33 cellular contexts compared by ENCODE assay signal in the genomic region with DNA sequence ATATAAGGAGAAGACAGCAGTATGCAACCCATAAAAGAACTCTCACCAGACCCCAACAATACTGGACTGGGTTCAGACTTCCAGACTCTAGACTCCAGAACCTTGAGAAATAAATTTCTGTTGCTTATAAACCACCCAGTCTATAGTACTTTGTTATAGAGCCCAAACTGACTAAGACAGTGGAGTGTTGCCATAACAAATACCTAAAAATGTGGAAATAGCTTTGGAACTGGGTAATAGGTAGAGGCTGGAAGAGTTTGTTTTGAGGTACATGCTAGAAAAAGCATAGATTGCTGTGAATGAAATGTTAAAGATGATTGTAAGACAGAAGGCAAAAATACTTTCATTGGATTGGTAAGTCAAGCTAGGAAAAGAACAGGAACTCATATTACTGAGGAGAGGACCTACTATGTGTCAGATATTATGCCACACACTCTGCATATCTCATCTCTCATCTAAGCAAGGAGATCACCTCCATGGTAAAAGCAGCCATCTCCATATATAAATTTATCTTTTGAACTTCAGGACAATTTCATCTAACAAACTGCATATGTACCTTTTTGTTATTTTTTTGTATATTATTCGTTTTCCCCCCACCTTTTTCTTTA.
DNase-seq lines count a peak whose midpoint lies in the region; ATAC-seq and TF ChIP-seq lines count a peak whose summit lies in the region.
"Had no signal": no experiment of that assay in that cellular context is flagged by ENCODE, and none has a peak within 500 bp of the region (broad histone marks: within the 10 kb centered on the region; RNA-seq: fewer than 3 reads in every experiment).

No MANE protein-coding gene starts in this region.

- BruUV-seq in PC-3 (replicated peaks; lab: Mats Ljungman, UMichigan): no TSS peak

- H3F3A ChIP-seq in PC-3 (ENCODE audit: low read length, unreplicated experiment): no peaks in the 10 kb centered on the region

- peak overlapping the region; percentile 41; the same call in 1 of the 2 replicates for H3K4me2 ChIP-seq in BLaER1
- no peak overlapping the region for H3K4me2 ChIP-seq in PC-3 (ENCODE audit: low read length)

- no peaks in the 10 kb centered on the region for H3K9me3 Mint-ChIP-seq in nephron
- H3K9me3 Mint-ChIP-seq in stimulated activated naive B cell treated with anti-CD40 and anti-IgM and Interleukin-4, amounts not matched to agents 10 μg/mL and 1 μg/mL and 100 μg/mL, for 72 hours: no peaks in the 10 kb centered on the region
- H3K9me3 Mint-ChIP-seq: activated naive CD4-positive, alpha-beta T cell treated with anti-CD3 and anti-CD28 coated beads, Interleukin-2, amount 10 ng/mL, durations not matched to agents 7 days and 5 days; activated T-helper 17 cell treated with anti-CD3 and anti-CD28 coated beads, Interleukin-2, amount 50 U/mL, for 72 hours; CD4-positive, alpha-beta memory T cell; natural killer cell had no signal

- H3K27me3 ChIP-seq in BLaER1 (no peaks in the 10 kb centered on the region), PC-3 (ENCODE audit: low read length) (no peaks in the 10 kb centered on the region), HAP-1 (ENCODE audit: low read depth) (peaks cover 3% of the 10 kb centered on the region; the same call in 1 of the 2 replicates), psoas muscle (ENCODE audit: insufficient read depth in 3 of 3, low read length in 2 of 3) (no peaks in the 10 kb centered on the region)
- H3K27me3 ChIP-seq: brain microvascular endothelial cell, spleen, stomach, thyroid gland, uterus had no signal

- H3K4me3 ChIP-seq in BLaER1 (no peak overlapping the region), PC-3 (ENCODE audit: low read length) (no peak overlapping the region), fibroblast of mammary gland (ENCODE audit: control insufficient read depth, low read depth, low read length) (no peak overlapping the region), HAP-1 (no peak overlapping the region), psoas muscle (no peak overlapping the region)
- H3K4me3 ChIP-seq: A549, lung, mucosa of descending colon, spleen, stomach, thyroid gland, uterus had no signal

- POLR2A ChIA-PET in PC-3 (lab: Charles Lee; ENCODE audit: unreplicated experiment): no interaction called here

- TF ChIP-seq CTCF in PC-3 (conservative IDR thresholded peaks at IDR 0.05; ENCODE audit: low read depth, low read length) (no peak), fibroblast of mammary gland (conservative IDR thresholded peaks at IDR 0.05; ENCODE audit: control insufficient read depth, insufficient read depth, low read depth, low read length) (no peak), nephron (IDR thresholded peaks at IDR 0.05; ENCODE audit: unreplicated experiment in 3 of 3) (no peak), psoas muscle (IDR thresholded peaks at IDR 0.05) (no peak)

- CTCF ChIA-PET in PC-3 (lab: Charles Lee): no interaction called here

- ATAC-seq in PC-3: no peak
- no peak for ATAC-seq in stimulated activated naive B cell treated with anti-CD40 and anti-IgM and Interleukin-4, amounts not matched to agents 10 μg/mL and 1 μg/mL and 100 μg/mL, for 72 hours (replicated peaks)
- ATAC-seq in HG03108 (IDR thresholded peaks at IDR 0.05; ENCODE audit: unreplicated experiment): no peak
- no peak for ATAC-seq in psoas muscle
- ATAC-seq: A549; activated T-helper 17 cell treated with anti-CD3 and anti-CD28 coated beads, Interleukin-2, amount 50 U/mL, for 72 hours; mucosa of descending colon; natural killer cell had no signal

- H3K36me3 ChIP-seq in BLaER1 (no peaks in the 10 kb centered on the region), PC-3 (ENCODE audit: low read depth, low read length) (no peaks in the 10 kb centered on the region), HAP-1 (replicated peaks) (no peaks in the 10 kb centered on the region), psoas muscle (ENCODE audit: insufficient read depth in 1 of 2, low read depth in 1 of 2) (no peaks in the 10 kb centered on the region)
- H3K36me3 ChIP-seq: brain microvascular endothelial cell, spleen, stomach, thyroid gland, uterus had no signal

- H3K27ac Mint-ChIP-seq in nephron: peak overlapping the region in 2 of 3 experiments; percentile 4 to 77
- no peak overlapping the region for H3K27ac Mint-ChIP-seq in stimulated activated naive B cell treated with anti-CD40 and anti-IgM and Interleukin-4, amounts not matched to agents 10 μg/mL and 1 μg/mL and 100 μg/mL, for 72 hours
- H3K27ac Mint-ChIP-seq: activated CD4-positive, alpha-beta memory T cell treated with anti-CD3 and anti-CD28 coated beads, Interleukin-2, amount 10 ng/mL, durations not matched to agents 7 days and 5 days; activated naive CD4-positive, alpha-beta T cell treated with anti-CD3 and anti-CD28 coated beads, Interleukin-2, amount 10 ng/mL, durations not matched to agents 7 days and 5 days; activated T-helper 17 cell treated with anti-CD3 and anti-CD28 coated beads, Interleukin-2, amount 50 U/mL, for 72 hours; CD4-positive, alpha-beta memory T cell; natural killer cell had no signal

- H3K27me3 Mint-ChIP-seq in nephron (ENCODE audit: low read depth): no peaks in the 10 kb centered on the region
- H3K27me3 Mint-ChIP-seq in stimulated activated naive B cell treated with anti-CD40 and anti-IgM and Interleukin-4, amounts not matched to agents 10 μg/mL and 1 μg/mL and 100 μg/mL, for 72 hours: no peaks in the 10 kb centered on the region
- H3K27me3 Mint-ChIP-seq: activated naive CD4-positive, alpha-beta T cell treated with anti-CD3 and anti-CD28 coated beads, Interleukin-2, amount 10 ng/mL, durations not matched to agents 7 days and 5 days had no signal

- no peak overlapping the region for H3K9ac ChIP-seq in BLaER1
- no peak overlapping the region for H3K9ac ChIP-seq in PC-3 (ENCODE audit: low read length)

- H3K9me3 ChIP-seq in BLaER1 (no peaks in the 10 kb centered on the region), PC-3 (ENCODE audit: low read length) (no peaks in the 10 kb centered on the region), HAP-1 (no peaks in the 10 kb centered on the region), psoas muscle (no peaks in the 10 kb centered on the region)
- H3K9me3 ChIP-seq: A549, mucosa of descending colon, spleen, stomach, thyroid gland, uterus had no signal

- intact Hi-C loops in PC-3 (cut with micrococcal nuclease): no loop called here
- intact Hi-C loops in psoas muscle (cut with DNase I): no loop called here

- H3K4me1 ChIP-seq in BLaER1 (peaks cover 33% of the 10 kb centered on the region), PC-3 (ENCODE audit: insufficient read depth, low read length) (peaks cover 17% of the 10 kb centered on the region), HAP-1 (no peaks in the 10 kb centered on the region), psoas muscle (no peaks in the 10 kb centered on the region)
- H3K4me1 ChIP-seq: uterus had no signal

- H3K9me2 ChIP-seq in PC-3 (replicated peaks; ENCODE audit: low read length): no peaks in the 10 kb centered on the region

- peaks cover 44% of the 10 kb centered on the region for H3K4me1 Mint-ChIP-seq in nephron
- peaks cover 0 to 2% of the 10 kb centered on the region in 2 donors for H3K4me1 Mint-ChIP-seq in stimulated activated naive B cell treated with anti-CD40 and anti-IgM and Interleukin-4, amounts not matched to agents 10 μg/mL and 1 μg/mL and 100 μg/mL, for 72 hours
- H3K4me1 Mint-ChIP-seq: activated naive CD4-positive, alpha-beta T cell treated with anti-CD3 and anti-CD28 coated beads, Interleukin-2, amount 10 ng/mL, durations not matched to agents 7 days and 5 days; activated T-helper 17 cell treated with anti-CD3 and anti-CD28 coated beads, Interleukin-2, amount 50 U/mL, for 72 hours; CD4-positive, alpha-beta memory T cell had no signal

- H3K36me3 Mint-ChIP-seq in nephron (ENCODE audit: low read depth): no peaks in the 10 kb centered on the region
- no peaks in the 10 kb centered on the region for H3K36me3 Mint-ChIP-seq in stimulated activated naive B cell treated with anti-CD40 and anti-IgM and Interleukin-4, amounts not matched to agents 10 μg/mL and 1 μg/mL and 100 μg/mL, for 72 hours
- H3K36me3 Mint-ChIP-seq: activated naive CD4-positive, alpha-beta T cell treated with anti-CD3 and anti-CD28 coated beads, Interleukin-2, amount 10 ng/mL, durations not matched to agents 7 days and 5 days; CD4-positive, alpha-beta memory T cell had no signal

- WGBS in psoas muscle, 3 donors: 56 to 74% (median 63%) methylated on average over 1 of the region's 1 CpG

- DNase-seq in PC-3 (peak; percentile 25), fibroblast of mammary gland (ENCODE audit: low read depth) (peak; percentile 56), HAP-1 (ENCODE audit: low spot score in 2 of 2) (no peak), psoas muscle (no peak)
- DNase-seq in stimulated activated naive B cell treated with anti-CD40 and anti-IgM and Interleukin-4, amounts not matched to agents 10 μg/mL and 1 μg/mL and 100 μg/mL, for 72 hours: no peak
- DNase-seq: activated CD4-positive, alpha-beta memory T cell treated with anti-CD3 and anti-CD28 coated beads, Interleukin-2, amount 10 ng/mL, durations not matched to agents 7 days and 5 days; activated naive CD4-positive, alpha-beta T cell treated with anti-CD3 and anti-CD28 coated beads, Interleukin-2, amount 10 ng/mL, durations not matched to agents 7 days and 5 days; AML-193; amniotic stem cell; brain microvascular endothelial cell; CD4-positive, alpha-beta memory T cell; DND-41; foreskin melanocyte; KG1; kidney glomerular epithelial cell; mucosa of descending colon; MV-4-11; natural killer cell; NCI-H2107; NCI-H446; NCI-H748 treated with DMSO at 0.1 percent for 48 hours; spleen; stimulated activated CD4-positive, alpha-beta T cell treated with anti-CD3 and anti-CD28 coated beads, Interleukin-2, amount 100 ng/mL, for 24 hours; stomach; SW 1271; thyroid gland had no signal

- H3K4me3 Mint-ChIP-seq in nephron: no peak overlapping the region
- H3K4me3 Mint-ChIP-seq in stimulated activated naive B cell treated with anti-CD40 and anti-IgM and Interleukin-4, amounts not matched to agents 10 μg/mL and 1 μg/mL and 100 μg/mL, for 72 hours: no peak overlapping the region
- H3K4me3 Mint-ChIP-seq: activated CD4-positive, alpha-beta memory T cell treated with anti-CD3 and anti-CD28 coated beads, Interleukin-2, amount 10 ng/mL, durations not matched to agents 7 days and 5 days; activated naive CD4-positive, alpha-beta T cell treated with anti-CD3 and anti-CD28 coated beads, Interleukin-2, amount 10 ng/mL, durations not matched to agents 7 days and 5 days; activated T-helper 17 cell treated with anti-CD3 and anti-CD28 coated beads, Interleukin-2, amount 50 U/mL, for 72 hours; CD4-positive, alpha-beta memory T cell; natural killer cell had no signal

- no peak overlapping the region for H3K27ac ChIP-seq in BLaER1
- H3K27ac ChIP-seq in PC-3 (ENCODE audit: low read length): no peak overlapping the region
- no peak overlapping the region for H3K27ac ChIP-seq in psoas muscle
- H3K27ac ChIP-seq: brain microvascular endothelial cell, stomach, thyroid gland had no signal

- H3K79me2 ChIP-seq in PC-3 (ENCODE audit: low read length): no peaks in the 10 kb centered on the region

- in situ Hi-C loops in HAP-1 (cut with MboI; ENCODE audit: low sequenced_read_pairs): no loop called here

- H2AFZ ChIP-seq in PC-3 (ENCODE audit: low read length): no peak overlapping the region

- H4K20me1 ChIP-seq in BLaER1 (no peaks in the 10 kb centered on the region), PC-3 (ENCODE audit: low read length) (no peaks in the 10 kb centered on the region)

Comparison
In these comparisons a context has a peak if more than half of its experiments do, and no peak if none do; other contexts are left out.
1. DNase-seq: peak in PC-3 (single experiment) and fibroblast of mammary gland (single experiment); none in stimulated activated naive B cell treated with anti-CD40 and anti-IgM and Interleukin-4, amounts not matched to agents 10 μg/mL and 1 μg/mL and 100 μg/mL, for 72 hours (single experiment), HAP-1 (0 of 2) and psoas muscle (0 of 2).